In the genomic region with DNA sequence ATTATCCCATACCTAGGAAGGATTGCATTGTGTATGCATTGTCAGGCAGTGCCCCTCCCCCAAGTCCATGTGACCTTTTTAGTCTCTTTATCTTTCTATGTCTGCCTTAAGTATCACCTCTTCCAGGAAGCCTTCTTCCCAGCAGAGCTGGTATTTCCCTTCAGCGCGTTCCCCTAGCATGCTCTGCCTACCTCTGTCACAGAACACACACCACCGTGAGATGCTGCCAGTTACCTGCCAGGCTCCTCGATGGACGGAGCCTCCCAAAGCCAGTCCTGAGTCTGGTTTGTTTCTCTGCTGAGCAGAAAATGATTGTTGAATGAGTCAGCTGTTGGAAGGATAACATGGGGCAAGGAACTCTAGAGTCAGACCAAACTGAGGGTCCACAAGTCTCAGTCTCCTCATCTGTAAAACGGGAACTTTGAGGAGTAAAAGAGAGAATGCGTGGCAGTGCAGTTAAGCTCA, we compare ENCODE assay signal across 31 cellular contexts. TPM values are rescaled to one million over a fixed set of nuclear protein-coding genes. Genes with fewer than 3 reads are reported as not detected.
DNase-seq lines count a peak whose midpoint lies in the region; ATAC-seq and TF ChIP-seq lines count a peak whose summit lies in the region.
"Had no signal": no experiment of that assay in that cellular context is flagged by ENCODE, and none has a peak within 500 bp of the region (broad histone marks: within the 10 kb centered on the region; RNA-seq: fewer than 3 reads in every experiment).

No MANE protein-coding gene starts in this region.

- H3K79me2 ChIP-seq in neural progenitor cell (ENCODE audit: low read depth) = no peaks in the 10 kb centered on the region
- H3K79me2 ChIP-seq: parathyroid adenoma had no signal

- no peak overlapping the region for H3K27ac Mint-ChIP-seq in neural progenitor cell
- H3K27ac Mint-ChIP-seq in CD4-positive, alpha-beta T cell = no peak overlapping the region
- H3K27ac Mint-ChIP-seq: activated naive CD4-positive, alpha-beta T cell treated with anti-CD3 and anti-CD28 coated beads, Interleukin-2, amount 10 ng/mL, durations not matched to agents 7 days and 5 days; activated T-helper 1 cell treated with anti-CD3 and anti-CD28 coated beads, Interleukin-12 subunit alpha, Interleukin-12 subunit beta, Interleukin-2, Interleukin-4 antibody, amounts not matched to agents 30 ng/mL and 10 ng/mL and 1 ng/mL, durations not matched to agents 14 hours and 24 hours and 36 hours; HFFc6; nephron progenitor cell; stimulated activated memory B cell treated with anti-CD40 and anti-IgM and Interleukin-4, amounts not matched to agents 10 μg/mL and 1 μg/mL and 100 μg/mL, for 72 hours had no signal

- H3K36me3 Mint-ChIP-seq in neural progenitor cell = no peaks in the 10 kb centered on the region
- no peaks in the 10 kb centered on the region for H3K36me3 Mint-ChIP-seq in CD4-positive, alpha-beta T cell (ENCODE audit: low read depth)
- H3K36me3 Mint-ChIP-seq: activated naive CD4-positive, alpha-beta T cell treated with anti-CD3 and anti-CD28 coated beads, Interleukin-2, amount 10 ng/mL, durations not matched to agents 7 days and 5 days; stimulated activated memory B cell treated with anti-CD40 and anti-IgM and Interleukin-4, amounts not matched to agents 10 μg/mL and 1 μg/mL and 100 μg/mL, for 72 hours had no signal

- H3K27me3 ChIP-seq in H7 (ENCODE audit: control insufficient read depth, insufficient read depth, low read length) = no peaks in the 10 kb centered on the region
- H3K27me3 ChIP-seq in neural progenitor cell = peaks cover 6% of the 10 kb centered on the region
- H3K27me3 ChIP-seq in effector memory CD4-positive, alpha-beta T cell (replicated peaks; ENCODE audit: control insufficient read depth, insufficient read depth, low read length, poor library complexity, severe bottlenecking) = no peaks in the 10 kb centered on the region
- no peaks in the 10 kb centered on the region for H3K27me3 ChIP-seq in CD4-positive, alpha-beta T cell (ENCODE audit: control insufficient read depth, insufficient read depth, low read length)
- H3K27me3 ChIP-seq: brain microvascular endothelial cell, right lobe of liver, suprapubic skin had no signal

- H3K36me3 ChIP-seq in H7 (replicated peaks; ENCODE audit: control insufficient read depth, insufficient read depth, low read length) = no peaks in the 10 kb centered on the region
- H3K36me3 ChIP-seq in neural progenitor cell = no peaks in the 10 kb centered on the region
- no peaks in the 10 kb centered on the region for H3K36me3 ChIP-seq in effector memory CD4-positive, alpha-beta T cell (ENCODE audit: control insufficient read depth, insufficient read depth, low read length)
- H3K36me3 ChIP-seq: brain microvascular endothelial cell, heart left ventricle, right lobe of liver, SJCRH30, suprapubic skin had no signal

- no peak for ATAC-seq in CD4-positive, alpha-beta T cell (ENCODE audit: poor library complexity)
- ATAC-seq: heart left ventricle; left cardiac atrium; right lobe of liver; stimulated activated memory B cell treated with anti-CD40 and anti-IgM and Interleukin-4, amounts not matched to agents 10 μg/mL and 1 μg/mL and 100 μg/mL, for 72 hours had no signal

- H3K9ac ChIP-seq in neural progenitor cell = no peak overlapping the region
- H3K9ac ChIP-seq: parathyroid adenoma had no signal

- H3K9me3 Mint-ChIP-seq in neural progenitor cell = no peaks in the 10 kb centered on the region
- no peaks in the 10 kb centered on the region for H3K9me3 Mint-ChIP-seq in CD4-positive, alpha-beta T cell
- H3K9me3 Mint-ChIP-seq: activated naive CD4-positive, alpha-beta T cell treated with anti-CD3 and anti-CD28 coated beads, Interleukin-2, amount 10 ng/mL, durations not matched to agents 7 days and 5 days; activated T-helper 1 cell treated with anti-CD3 and anti-CD28 coated beads, Interleukin-12 subunit alpha, Interleukin-12 subunit beta, Interleukin-2, Interleukin-4 antibody, amounts not matched to agents 30 ng/mL and 10 ng/mL and 1 ng/mL, durations not matched to agents 14 hours and 24 hours and 36 hours; HFFc6; nephron progenitor cell; stimulated activated memory B cell treated with anti-CD40 and anti-IgM and Interleukin-4, amounts not matched to agents 10 μg/mL and 1 μg/mL and 100 μg/mL, for 72 hours had no signal

- no peak overlapping the region for H3K4me3 Mint-ChIP-seq in neural progenitor cell
- no peak overlapping the region for H3K4me3 Mint-ChIP-seq in CD4-positive, alpha-beta T cell
- H3K4me3 Mint-ChIP-seq: activated naive CD4-positive, alpha-beta T cell treated with anti-CD3 and anti-CD28 coated beads, Interleukin-2, amount 10 ng/mL, durations not matched to agents 7 days and 5 days; activated T-helper 1 cell treated with anti-CD3 and anti-CD28 coated beads, Interleukin-12 subunit alpha, Interleukin-12 subunit beta, Interleukin-2, Interleukin-4 antibody, amounts not matched to agents 30 ng/mL and 10 ng/mL and 1 ng/mL, durations not matched to agents 14 hours and 24 hours and 36 hours; HFFc6; nephron progenitor cell; stimulated activated memory B cell treated with anti-CD40 and anti-IgM and Interleukin-4, amounts not matched to agents 10 μg/mL and 1 μg/mL and 100 μg/mL, for 72 hours had no signal

- TF ChIP-seq CTCF in choroid plexus epithelial cell (conservative IDR thresholded peaks at IDR 0.05; ENCODE audit: low read depth, low read length) (no peak), neural progenitor cell (IDR thresholded peaks at IDR 0.05) (no peak)
- no peak for TF ChIP-seq CTCF in CD4-positive, alpha-beta T cell (IDR thresholded peaks at IDR 0.05)

- no peak overlapping the region for H3K4me2 ChIP-seq in neural progenitor cell

- H2AFZ ChIP-seq in neural progenitor cell (replicated peaks) = peak overlapping the region; percentile 27
- H2AFZ ChIP-seq: parathyroid adenoma had no signal

- POLR2A ChIA-PET in HEK293T (lab: Yijun Ruan, JAX) = no interaction called here
- POLR2A ChIA-PET in CD4-positive, alpha-beta T cell (lab: Charles Lee) = interaction anchor here (0.9 to 1.7 kb wide), 2 partner anchors 12 to 48 kb away, joined by 3 to 4 read pairs; a partner anchor contains a TSS

- no peaks in the 10 kb centered on the region for H3K4me1 ChIP-seq in neural progenitor cell
- H3K4me1 ChIP-seq in effector memory CD4-positive, alpha-beta T cell (ENCODE audit: control insufficient read depth, insufficient read depth, low read length, poor library complexity, severe bottlenecking) = no peaks in the 10 kb centered on the region
- H3K4me1 ChIP-seq: parathyroid adenoma, right lobe of liver, SJCRH30, suprapubic skin had no signal

- no peaks in the 10 kb centered on the region for H3K9me3 ChIP-seq in neural progenitor cell (ENCODE audit: low read depth)
- no peaks in the 10 kb centered on the region for H3K9me3 ChIP-seq in effector memory CD4-positive, alpha-beta T cell (ENCODE audit: control insufficient read depth, low read length)
- no peaks in the 10 kb centered on the region for H3K9me3 ChIP-seq in CD4-positive, alpha-beta T cell (ENCODE audit: control insufficient read depth, low read length)
- H3K9me3 ChIP-seq: Caco-2, heart left ventricle, right lobe of liver, SJCRH30, suprapubic skin had no signal

- H3K27me3 Mint-ChIP-seq in neural progenitor cell (ENCODE audit: insufficient read depth, low read depth) = peaks cover 2% of the 10 kb centered on the region
- H3K27me3 Mint-ChIP-seq in CD4-positive, alpha-beta T cell = no peaks in the 10 kb centered on the region

- peaks cover 4% of the 10 kb centered on the region for H3F3A ChIP-seq in neural progenitor cell (ENCODE audit: low read depth)

- H4K20me1 ChIP-seq in neural progenitor cell (ENCODE audit: low read depth) = no peaks in the 10 kb centered on the region

- DNase-seq in H7 (peak; percentile 37), NCI-H226 (peak; percentile 20), choroid plexus epithelial cell (ENCODE audit: low read depth) (peak; percentile 16), neural progenitor cell (ENCODE audit: low spot score) (no peak), HEK293T (ENCODE audit: extremely low spot score) (no peak)
- no peak for DNase-seq in effector memory CD4-positive, alpha-beta T cell
- DNase-seq in CD4-positive, alpha-beta T cell = no peak
- DNase-seq: activated CD4-positive, alpha-beta T cell treated with anti-CD3 and anti-CD28 coated beads for 4 hours; activated naive CD4-positive, alpha-beta T cell treated with anti-CD3 and anti-CD28 coated beads, Interleukin-2, amount 10 ng/mL, durations not matched to agents 7 days and 5 days; amniotic stem cell; brain microvascular endothelial cell; C1 segment of cervical spinal cord; Caco-2; DND-41; heart left ventricle; HFFc6; left cardiac atrium; mammary epithelial cell; NCI-H1048; NCI-H1694; NCI-H526; nephron progenitor cell; SJCRH30; stimulated activated CD4-positive, alpha-beta T cell treated with anti-CD3 and anti-CD28 coated beads, Interleukin-4, amount 100 ng/mL, for 4 hours had no signal

- intact Hi-C loops in CD4-positive, alpha-beta T cell (cut with DNase I, micrococcal nuclease) = loop anchor here in 1 of 2 experiments (10.0 kb wide), 1 partner anchor 191 kb away; no protein-coding TSS in a partner anchor

- no peaks in the 10 kb centered on the region for H3K4me1 Mint-ChIP-seq in neural progenitor cell
- H3K4me1 Mint-ChIP-seq in CD4-positive, alpha-beta T cell (ENCODE audit: low read depth) = no peaks in the 10 kb centered on the region
- H3K4me1 Mint-ChIP-seq: nephron progenitor cell; stimulated activated memory B cell treated with anti-CD40 and anti-IgM and Interleukin-4, amounts not matched to agents 10 μg/mL and 1 μg/mL and 100 μg/mL, for 72 hours had no signal

- H3K27ac ChIP-seq in neural progenitor cell = no peak overlapping the region
- H3K27ac ChIP-seq in effector memory CD4-positive, alpha-beta T cell (ENCODE audit: insufficient read depth, low read length, poor library complexity, severe bottlenecking) = no peak overlapping the region
- H3K27ac ChIP-seq in CD4-positive, alpha-beta T cell (ENCODE audit: low read depth, low read length) = no peak overlapping the region
- H3K27ac ChIP-seq: brain microvascular endothelial cell, heart left ventricle, HL-60, parathyroid adenoma, right lobe of liver, SJCRH30, suprapubic skin had no signal

- CTCF ChIA-PET in HEK293T (lab: Yijun Ruan, JAX) = interaction anchor here (0.6 kb wide), 1 partner anchor 331 kb away, joined by 3 read pairs; no protein-coding TSS in a partner anchor
- CTCF ChIA-PET in CD4-positive, alpha-beta T cell (lab: Charles Lee) = interaction anchor here (0.7 to 1.0 kb wide), 2 partner anchors 31 to 40 kb away, joined by 4 read pairs; no protein-coding TSS in a partner anchor

- H3K4me3 ChIP-seq in H7 (ENCODE audit: insufficient read depth, low read depth, low read length) (no peak overlapping the region), choroid plexus epithelial cell (ENCODE audit: low read depth, low read length) (no peak overlapping the region), neural progenitor cell (no peak overlapping the region)
- no peak overlapping the region for H3K4me3 ChIP-seq in effector memory CD4-positive, alpha-beta T cell (ENCODE audit: insufficient read depth, low read depth, low read length, poor library complexity, severe bottlenecking)
- H3K4me3 ChIP-seq: heart left ventricle, right lobe of liver, SJCRH30, suprapubic skin had no signal

RNA-seq across cellular contexts. Expression of a gene that starts 11.3 kb away (rescaled TPM):
- 15.0 and 18.1 TPM in 2 replicates for total RNA-seq in H7 (2014; rRNA removed; shearing (Covaris generic))
- total RNA-seq in neural progenitor cell (ENCODE audit: low replicate concordance) = 7.2 and 17.4 TPM in 2 replicates
- 10 to 100 TPM; 67.3 to 74.6 TPM for total RNA-seq in CD4-positive, alpha-beta T cell

RNA-seq across cellular contexts. Expression of a gene that starts 25.4 kb away (rescaled TPM):
- total RNA-seq in H7 (2014; rRNA removed; shearing (Covaris generic)) = 9.8 and 11.6 TPM in 2 replicates
- 0.15 TPM in 1 of 2 replicates, not detected in the other for total RNA-seq in neural progenitor cell (ENCODE audit: low replicate concordance)
- 1 to 10 TPM; 1.6 to 2.2 TPM for total RNA-seq in CD4-positive, alpha-beta T cell
- total RNA-seq: HFFc6 had no signal

RNA-seq across cellular contexts. Expression of a gene that starts 45.7 kb away (rescaled TPM):
- total RNA-seq in H7 (2014; rRNA removed; shearing (Covaris generic)) = 1.3 and 4.3 TPM in 2 replicates
- total RNA-seq in neural progenitor cell (ENCODE audit: low replicate concordance) = 0.37 and 0.77 TPM in 2 replicates
- 1 to 10 TPM; 1.3 to 2.4 TPM for total RNA-seq in CD4-positive, alpha-beta T cell
- total RNA-seq: activated T-helper 1 cell treated with anti-CD3 and anti-CD28 coated beads, Interleukin-12 subunit alpha, Interleukin-12 subunit beta, Interleukin-2, Interleukin-4 antibody, amounts not matched to agents 30 ng/mL and 10 ng/mL and 1 ng/mL, durations not matched to agents 14 hours and 24 hours and 36 hours; ureter had no signal

RNA-seq across cellular contexts. Expression of a gene that starts 48.8 kb away (rescaled TPM):
- total RNA-seq in H7 (2014; rRNA removed; shearing (Covaris generic)) = 22.8 and 28.4 TPM in 2 replicates
- 9.5 and 24.5 TPM in 2 replicates for total RNA-seq in neural progenitor cell (ENCODE audit: low replicate concordance)
- 100 to 1,000 TPM; 100 TPM for total RNA-seq in CD4-positive, alpha-beta T cell

Comparison
In these comparisons a context has a peak if more than half of its experiments do, and no peak if none do; other contexts are left out.
1. DNase-seq: peak in H7 (single experiment), NCI-H226 (single experiment) and choroid plexus epithelial cell (single experiment); none in neural progenitor cell (single experiment), effector memory CD4-positive, alpha-beta T cell (0 of 3), HEK293T (single experiment) and CD4-positive, alpha-beta T cell (0 of 10).